In genomic region chr15:66777054-66777453, GRCh38 we compare ENCODE assay signal across 16 cellular contexts.
DNase-seq lines count a peak whose midpoint lies in the region; ATAC-seq and TF ChIP-seq lines count a peak whose summit lies in the region.
"Had no signal": no experiment of that assay in that cellular context is flagged by ENCODE, and none has a peak within 500 bp of the region (broad histone marks: within the 10 kb centered on the region; RNA-seq: fewer than 3 reads in every experiment).

No MANE protein-coding gene starts in this region.

- ATAC-seq in RWPE2 (ENCODE audit: low read depth) (no peak), GM19452 (IDR thresholded peaks at IDR 0.05; ENCODE audit: unreplicated experiment) (no peak)
- ATAC-seq: CD8-positive, alpha-beta T cell had no signal

- H3K9ac ChIP-seq in endodermal cell (ENCODE audit: extremely low read depth, low read length, poor library complexity, severe bottlenecking) (no peak overlapping the region), trophoblast cell (ENCODE audit: low read length) (no peak overlapping the region)
- H3K9ac ChIP-seq: BLaER1 treated with 17β-estradiol and CSF1 and Interleukin-3, amounts not matched to agents 10 nM and 100 nM had no signal

- no peak overlapping the region for H2BK5ac ChIP-seq in trophoblast cell (ENCODE audit: low read depth, low read length, poor library complexity)

- H2BK120ac ChIP-seq in trophoblast cell (ENCODE audit: insufficient read depth, low read length, poor library complexity) = no peak overlapping the region

- H3K4me1 ChIP-seq in RWPE2 (ENCODE audit: insufficient read depth, poor library complexity, severe bottlenecking) (peaks cover 10% of the 10 kb centered on the region), endodermal cell (ENCODE audit: control insufficient read depth, insufficient read depth, low read length) (peaks cover 24% of the 10 kb centered on the region), trophoblast cell (ENCODE audit: control insufficient read depth in 1 of 2, insufficient read depth in 2 of 2, low read length in 2 of 2) (peaks cover 37 to 48% of the 10 kb centered on the region in 2 experiments)

- no peak overlapping the region for H4K12ac ChIP-seq in trophoblast cell (ENCODE audit: low read depth, low read length)

- DNase-seq in RWPE2 (ENCODE audit: low spot score) (peak; percentile 49), endodermal cell (no peak), trophoblast cell (no peak), type B pancreatic cell (ENCODE audit: extremely low spot score, unreplicated experiment) (no peak), KBM-7 (no peak), HUDEP-2 (lab: John Stamatoyannopoulos, UW; ENCODE audit: unreplicated experiment in 76 of 76) (no peak)
- DNase-seq: CD8-positive, alpha-beta T cell; H9; Karpas-422; NCI-H1436; NCI-H1930; NCI-H226; NCI-H524 treated with DMSO at 0.1 percent for 48 hours; RPMI8226 had no signal

- H3K4me2 ChIP-seq in trophoblast cell (ENCODE audit: low read length) = no peak overlapping the region
- H3K4me2 ChIP-seq: BLaER1 treated with 17β-estradiol and CSF1 and Interleukin-3, amounts not matched to agents 10 nM and 100 nM had no signal

- H3K18ac ChIP-seq in trophoblast cell (ENCODE audit: low read length) = no peak overlapping the region

- H3K9me3 Mint-ChIP-seq in endodermal cell (no peaks in the 10 kb centered on the region), type B pancreatic cell (no peaks in the 10 kb centered on the region)
- H3K9me3 Mint-ChIP-seq: CD8-positive, alpha-beta T cell; H9 had no signal

- H3K79me1 ChIP-seq in trophoblast cell (ENCODE audit: low read length) = peaks cover 17% of the 10 kb centered on the region

- H4K91ac ChIP-seq in trophoblast cell (ENCODE audit: low read depth, low read length) = no peak overlapping the region

- H4K8ac ChIP-seq in trophoblast cell (ENCODE audit: low read depth, low read length) = no peak overlapping the region

- 91 to 95% methylated on average over 4 to 6 of the region's 6 CpGs for WGBS in endodermal cell (ENCODE audit: insufficient coverage in 1 of 2, insufficient read length in 1 of 2), 2 experiments
- no CpG with 5 or more reads among the region's 6 CpGs for WGBS in trophoblast cell (ENCODE audit: extremely low coverage, insufficient coverage, insufficient read length)

- H3K27ac ChIP-seq in RWPE2 (ENCODE audit: poor library complexity, severe bottlenecking) (no peak overlapping the region), endodermal cell (ENCODE audit: low read depth, low read length) (no peak overlapping the region), trophoblast cell (ENCODE audit: low read depth, low read length) (no peak overlapping the region)
- H3K27ac ChIP-seq: BLaER1 treated with 17β-estradiol and CSF1 and Interleukin-3, amounts not matched to agents 10 nM and 100 nM had no signal

- H3K23ac ChIP-seq in trophoblast cell (ENCODE audit: low read length) = no peak overlapping the region

- peaks cover 56% of the 10 kb centered on the region for H3K4me1 Mint-ChIP-seq in endodermal cell
- peaks cover 48% of the 10 kb centered on the region for H3K4me1 Mint-ChIP-seq in type B pancreatic cell (ENCODE audit: unreplicated experiment)

- in situ Hi-C loops in KBM-7 (cut with MboI; ENCODE audit: low pct_unique_long_range_greater_than_20kb, low sequenced_read_pairs) = no loop called here

- H3K4me3 Mint-ChIP-seq in endodermal cell = no peak overlapping the region
- H3K4me3 Mint-ChIP-seq in type B pancreatic cell = no peak overlapping the region
- H3K4me3 Mint-ChIP-seq: CD8-positive, alpha-beta T cell; H9 had no signal

- H3K36me3 ChIP-seq in RWPE2 (ENCODE audit: low read depth) (no peaks in the 10 kb centered on the region), endodermal cell (ENCODE audit: control insufficient read depth, insufficient read depth, low read length) (peaks cover 59% of the 10 kb centered on the region), trophoblast cell (ENCODE audit: control insufficient read depth in 1 of 2, insufficient read depth in 2 of 2, low read length in 2 of 2) (peaks cover 52 to 67% of the 10 kb centered on the region in 2 experiments)

- H3K27ac Mint-ChIP-seq in endodermal cell (peak overlapping the region; percentile 39), type B pancreatic cell (peak overlapping the region; percentile 64)
- H3K27ac Mint-ChIP-seq: CD8-positive, alpha-beta T cell had no signal

- no peak overlapping the region for H3K14ac ChIP-seq in trophoblast cell (ENCODE audit: low read length)

- H2BK12ac ChIP-seq in trophoblast cell (ENCODE audit: low read length) = no peak overlapping the region

- TF ChIP-seq CTCF in RWPE2 (IDR thresholded peaks at IDR 0.05; ENCODE audit: poor library complexity, severe bottlenecking) (no peak), endodermal cell (conservative IDR thresholded peaks at IDR 0.05) (no peak), type B pancreatic cell (conservative IDR thresholded peaks at IDR 0.05) (no peak)

- H2AK5ac ChIP-seq in trophoblast cell (ENCODE audit: low read length) = no peak overlapping the region

- no peak overlapping the region for H2AFZ ChIP-seq in trophoblast cell (ENCODE audit: insufficient read depth, low read length, poor library complexity)

- H3K27me3 ChIP-seq in RWPE2 (ENCODE audit: insufficient read depth, poor library complexity, severe bottlenecking) (no peaks in the 10 kb centered on the region), endodermal cell (ENCODE audit: control insufficient read depth, insufficient read depth, low read length, poor library complexity, severe bottlenecking) (no peaks in the 10 kb centered on the region), trophoblast cell (ENCODE audit: insufficient read depth, low read length) (no peaks in the 10 kb centered on the region)
- H3K27me3 ChIP-seq: BLaER1 treated with 17β-estradiol and CSF1 and Interleukin-3, amounts not matched to agents 10 nM and 100 nM had no signal

- H3K4ac ChIP-seq in trophoblast cell (ENCODE audit: low read depth, low read length) = peak overlapping the region; percentile 37

- H3K4me3 ChIP-seq in RWPE2 (ENCODE audit: severe bottlenecking) (no peak overlapping the region), endodermal cell (ENCODE audit: low read length) (no peak overlapping the region), trophoblast cell (ENCODE audit: low read depth, low read length) (no peak overlapping the region)
- H3K4me3 ChIP-seq: BLaER1 treated with 17β-estradiol and CSF1 and Interleukin-3, amounts not matched to agents 10 nM and 100 nM had no signal

- H3K27me3 Mint-ChIP-seq in endodermal cell (ENCODE audit: insufficient read depth) (no peaks in the 10 kb centered on the region), type B pancreatic cell (no peaks in the 10 kb centered on the region)

- peaks cover 10% of the 10 kb centered on the region for H3K79me2 ChIP-seq in trophoblast cell (ENCODE audit: control insufficient read depth, insufficient read depth, low read length, poor library complexity)

- H3K36me3 Mint-ChIP-seq in endodermal cell (ENCODE audit: low read depth) (peaks cover 39% of the 10 kb centered on the region), type B pancreatic cell (no peaks in the 10 kb centered on the region)
- H3K36me3 Mint-ChIP-seq: CD8-positive, alpha-beta T cell had no signal

- H3K9me3 ChIP-seq in RWPE2 (ENCODE audit: severe bottlenecking) = no peaks in the 10 kb centered on the region
- no peaks in the 10 kb centered on the region for H3K9me3 ChIP-seq in endodermal cell (ENCODE audit: control insufficient read depth, low read length)
- H3K9me3 ChIP-seq in trophoblast cell (ENCODE audit: insufficient read depth, low read depth, low read length) = peaks cover 2% of the 10 kb centered on the region
- H3K9me3 ChIP-seq: BLaER1 treated with 17β-estradiol and CSF1 and Interleukin-3, amounts not matched to agents 10 nM and 100 nM had no signal
